ENCODE assay signal across 7 cellular contexts in the genomic region with DNA sequence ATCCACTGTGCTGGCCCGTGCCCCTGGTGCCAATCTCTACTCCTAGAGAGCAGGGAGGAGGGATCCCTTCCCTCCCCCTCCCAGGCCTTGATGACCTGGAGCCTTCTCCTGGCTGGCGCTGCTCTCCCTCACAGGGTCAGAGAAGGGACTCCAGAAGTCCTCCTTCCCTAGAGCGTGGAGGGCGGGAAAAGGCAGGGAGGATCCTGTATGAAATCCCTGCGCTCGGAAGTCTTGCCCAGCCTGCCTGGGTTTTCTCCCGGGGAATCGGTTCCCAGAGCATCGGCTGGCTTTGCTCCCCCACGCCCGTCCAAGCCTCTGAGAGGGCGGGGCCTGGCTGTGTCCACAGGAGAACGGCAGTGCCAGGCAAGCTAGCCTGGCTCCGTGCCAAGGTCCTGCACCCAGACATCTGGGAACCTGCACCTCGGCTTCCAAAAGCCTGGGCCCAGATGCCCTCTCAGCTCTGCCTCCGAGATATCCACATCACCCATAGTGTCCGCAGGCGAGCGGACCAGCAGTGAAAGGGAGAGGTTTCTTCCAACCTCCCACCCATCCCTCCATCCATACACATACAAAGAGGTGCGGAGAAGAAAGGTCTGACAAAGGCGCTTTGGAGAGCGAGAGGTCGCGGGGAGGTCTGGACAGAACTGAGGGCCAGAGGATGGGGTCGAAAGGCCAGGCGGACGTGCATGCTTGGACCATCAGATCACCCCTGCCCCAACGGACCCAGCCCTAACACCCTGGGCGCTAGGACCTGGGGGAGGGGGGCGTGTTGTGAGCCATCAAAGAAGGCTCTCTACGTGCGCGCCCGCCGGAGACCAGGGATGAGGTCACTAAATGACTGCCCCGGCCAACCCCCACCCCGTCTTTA. TPM values are rescaled to one million over a fixed set of nuclear protein-coding genes. Genes with fewer than 3 reads are reported as not detected.
DNase-seq lines count a peak whose midpoint lies in the region; ATAC-seq and TF ChIP-seq lines count a peak whose summit lies in the region.

No MANE protein-coding gene starts in this region.

- intact Hi-C loops in body of pancreas (cut with DNase I), result no loop called here

- DNase-seq in HCEC 1CT, result peak; percentile 65
- peak; percentile 67 for DNase-seq in RKO (ENCODE audit: low spot score)
- DNase-seq in body of pancreas, result peak; percentile 52 to 86 (median 74)
- no peak for DNase-seq in HUDEP-2 (lab: John Stamatoyannopoulos, UW; ENCODE audit: unreplicated experiment in 76 of 76)

- peak; percentile 55 for ATAC-seq in body of pancreas
- ATAC-seq in GM21786 (IDR thresholded peaks at IDR 0.05; ENCODE audit: unreplicated experiment), result no peak

- H3K27ac ChIP-seq in body of pancreas (no peak overlapping the region), rectal smooth muscle tissue (ENCODE audit: low read depth, low read length) (peak overlapping the region; percentile 97)

- 3% methylated on average over 23 to 37 of the region's 37 CpGs for WGBS in body of pancreas, 2 donors

- TF ChIP-seq CTCF in body of pancreas (IDR thresholded peaks at IDR 0.05), result no peak

- no peak for TF ChIP-seq POLR2A in body of pancreas (IDR thresholded peaks at IDR 0.05)

- peak overlapping the region; percentile 35 to 53 for H3K4me3 ChIP-seq in body of pancreas
- peak overlapping the region; percentile 53 for H3K4me3 ChIP-seq in iPS-11a (ENCODE audit: low read depth, low read length)
- H3K4me3 ChIP-seq in rectal smooth muscle tissue (ENCODE audit: low read length), result peak overlapping the region; percentile 65

- H3K9me3 ChIP-seq in body of pancreas, result no peaks in the 10 kb centered on the region

- H3K27me3 ChIP-seq in body of pancreas (peaks cover 0 to 19% of the 10 kb centered on the region in 2 donors), rectal smooth muscle tissue (ENCODE audit: control insufficient read depth, insufficient read depth, low read length) (peaks cover 9% of the 10 kb centered on the region)

- H3K36me3 ChIP-seq in body of pancreas (replicated peaks in 1 of 2; ENCODE audit: insufficient read depth in 1 of 2, low read depth in 2 of 2), result no peaks in the 10 kb centered on the region
- no peaks in the 10 kb centered on the region for H3K36me3 ChIP-seq in rectal smooth muscle tissue (ENCODE audit: control insufficient read depth, insufficient read depth, low read length)

- H3K9ac ChIP-seq in rectal smooth muscle tissue (ENCODE audit: low read length), result no peak overlapping the region

- peaks cover 25% of the 10 kb centered on the region for H3K4me1 ChIP-seq in body of pancreas
- peaks cover 5% of the 10 kb centered on the region for H3K4me1 ChIP-seq in rectal smooth muscle tissue (ENCODE audit: control insufficient read depth, insufficient read depth, low read length)

RNA-seq across cellular contexts. Expression of gene MPP2, which starts 1.1 kb away (rescaled TPM):
- 1 to 10 TPM; 1.6 to 2.6 TPM for total RNA-seq in body of pancreas

RNA-seq across cellular contexts. Expression of gene PPY, which starts 36.1 kb away (rescaled TPM):
- total RNA-seq in body of pancreas, result 10 to 100 TPM; 15.5 to 51.6 TPM

RNA-seq across cellular contexts. Expression of gene PYY, which starts 47.5 kb away (rescaled TPM):
- not detected for total RNA-seq in body of pancreas

RNA-seq across cellular contexts. Expression of gene CD300LG, which starts 59.2 kb away (rescaled TPM):
- 10 to 100 TPM in 1 of 2 donors, 1 to 10 TPM in 1; 1.8 to 15.5 TPM for total RNA-seq in body of pancreas

Comparison
In these comparisons a context has a peak if more than half of its experiments do, and no peak if none do; other contexts are left out.
1. DNase-seq: peak in HCEC 1CT (single experiment), RKO (single experiment) and body of pancreas (4 of 4); none in HUDEP-2 (0 of 76).
2. Peak in every context shown above with its lines, with median percentiles within 50 percentile points of each other: H3K4me3 ChIP-seq.